In the genomic region with DNA sequence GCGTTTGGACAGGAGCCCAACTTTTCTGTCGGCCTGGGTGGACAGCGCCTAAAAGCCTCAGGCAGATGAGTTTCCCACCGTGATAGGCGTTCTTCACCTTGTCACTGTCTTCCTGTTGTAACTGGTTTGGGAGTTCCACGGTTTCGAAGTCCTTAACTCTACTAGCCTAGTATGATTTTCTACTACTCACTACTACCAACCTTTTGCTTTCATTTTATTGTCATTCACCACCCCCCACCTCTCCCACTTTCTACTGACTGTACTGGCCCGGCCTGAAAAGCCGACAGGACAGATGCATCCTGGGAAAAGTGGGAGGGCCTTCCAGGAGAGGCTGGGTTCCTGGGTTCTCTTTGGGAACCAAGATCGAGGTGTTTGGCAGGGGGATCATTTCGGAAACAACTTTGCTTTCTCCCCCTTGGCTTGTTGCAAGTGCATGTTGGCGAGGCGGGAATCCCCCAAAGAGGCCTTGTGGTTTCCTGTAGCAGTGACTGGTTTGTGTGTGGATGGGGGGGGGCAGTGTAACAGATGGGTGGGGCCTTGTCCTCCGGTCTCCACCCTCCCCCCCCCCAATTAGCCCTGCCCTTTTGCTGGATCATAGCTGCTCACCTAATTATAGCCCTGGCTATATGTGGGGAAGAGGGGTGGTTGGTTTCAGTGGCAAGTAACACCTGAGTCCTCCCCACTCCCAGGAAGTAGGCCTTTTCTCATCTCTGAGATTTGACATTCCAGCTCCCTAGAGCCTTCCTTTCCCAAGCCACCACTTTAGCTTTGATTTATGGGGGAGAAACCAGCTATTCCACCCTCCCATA, we compare ENCODE assay signal across 8 cellular contexts. TPM values are rescaled to one million over a fixed set of nuclear protein-coding genes. Genes with fewer than 3 reads are reported as not detected.
A peak's percentile ranks its signal among the peaks of the same experiment; 100 is the strongest.
DNase-seq lines count a peak whose midpoint lies in the region; ATAC-seq and TF ChIP-seq lines count a peak whose summit lies in the region.

No MANE protein-coding gene starts in this region.

- peak overlapping the region; percentile 86 for H3K9ac ChIP-seq in neural cell (ENCODE audit: low read length)

- H3K4me3 ChIP-seq in Jurkat, Clone E6-1 (ENCODE audit: low read length) = peak overlapping the region; percentile 81
- H3K4me3 ChIP-seq in fibroblast of pulmonary artery (replicated peaks; ENCODE audit: low read depth, low read length) (peak overlapping the region; percentile 97), neural cell (ENCODE audit: low read length) (peak overlapping the region; percentile 91)

- POLR2A ChIA-PET in RWPE1 (lab: Yijun Ruan, JAX; ENCODE audit: low non-redundant PET) = interaction anchor here (0.5 to 0.8 kb wide), 4 partner anchors 41 to 597 kb away, joined by 3 to 7 read pairs (median 4); no protein-coding TSS in a partner anchor

- peaks cover 33% of the 10 kb centered on the region for H3K79me2 ChIP-seq in neural cell (replicated peaks; ENCODE audit: insufficient read depth, low read length)

- no peak overlapping the region for H2AFZ ChIP-seq in neural cell (ENCODE audit: low read depth, low read length)

- no peak for TF ChIP-seq EP300 in neural cell (conservative IDR thresholded peaks at IDR 0.05; ENCODE audit: poor library complexity, severe bottlenecking)

- H3K9me3 Mint-ChIP-seq in stimulated activated naive CD8-positive, alpha-beta T cell treated with anti-CD3 and anti-CD28 coated beads, Interleukin-15, amount 100 ng/mL, for 72 hours = no peaks in the 10 kb centered on the region

- ATAC-seq in stimulated activated naive CD8-positive, alpha-beta T cell treated with anti-CD3 and anti-CD28 coated beads, Interleukin-15, amount 100 ng/mL, for 72 hours = peak; percentile 52
- ATAC-seq in GM18511 (IDR thresholded peaks at IDR 0.05; ENCODE audit: unreplicated experiment) = no peak

- TF ChIP-seq CTCF in RWPE1 (conservative IDR thresholded peaks at IDR 0.05; ENCODE audit: low read depth) = no peak
- TF ChIP-seq CTCF in fibroblast of pulmonary artery (IDR thresholded peaks at IDR 0.05; ENCODE audit: low read length, missing control alignments) = no peak
- no peak for TF ChIP-seq CTCF in neural cell (IDR thresholded peaks at IDR 0.05; ENCODE audit: poor library complexity, severe bottlenecking)

- no peaks in the 10 kb centered on the region for H3K27me3 Mint-ChIP-seq in stimulated activated naive CD8-positive, alpha-beta T cell treated with anti-CD3 and anti-CD28 coated beads, Interleukin-15, amount 100 ng/mL, for 72 hours

- H3K9me3 ChIP-seq in neural cell (ENCODE audit: low read length) = no peaks in the 10 kb centered on the region

- H3K4me3 Mint-ChIP-seq in stimulated activated naive CD8-positive, alpha-beta T cell treated with anti-CD3 and anti-CD28 coated beads, Interleukin-15, amount 100 ng/mL, for 72 hours = peak overlapping the region; percentile 85 to 86

- no peaks in the 10 kb centered on the region for H3K27me3 ChIP-seq in neural cell (ENCODE audit: insufficient read depth, low read depth, low read length)

- peaks cover 12% of the 10 kb centered on the region for H4K20me1 ChIP-seq in neural cell (ENCODE audit: insufficient read depth)

- no peak for TF ChIP-seq RAD21 in neural cell (conservative IDR thresholded peaks at IDR 0.05)

- H3K27ac Mint-ChIP-seq in stimulated activated naive CD8-positive, alpha-beta T cell treated with anti-CD3 and anti-CD28 coated beads, Interleukin-15, amount 100 ng/mL, for 72 hours = peak overlapping the region; percentile 90 to 98

- H3K27ac ChIP-seq in RWPE1 (peak overlapping the region; percentile 98), neural cell (ENCODE audit: low read length) (peak overlapping the region; percentile 84)

- no peaks in the 10 kb centered on the region for H3K9me2 ChIP-seq in neural cell (ENCODE audit: insufficient read depth, low read length)

- no peaks in the 10 kb centered on the region for H3K36me3 ChIP-seq in neural cell (ENCODE audit: insufficient read depth, low read length)

- CTCF ChIA-PET in RWPE1 (lab: Yijun Ruan, JAX) = no interaction called here

- peaks cover 51% of the 10 kb centered on the region for H3K4me1 Mint-ChIP-seq in stimulated activated naive CD8-positive, alpha-beta T cell treated with anti-CD3 and anti-CD28 coated beads, Interleukin-15, amount 100 ng/mL, for 72 hours

- H3K4me2 ChIP-seq in neural cell (ENCODE audit: low read length) = peak overlapping the region; percentile 89

- no peaks in the 10 kb centered on the region for H3F3A ChIP-seq in neural cell (ENCODE audit: insufficient read depth, low read length, poor library complexity, severe bottlenecking)

- peak; percentile 86 for DNase-seq in Daoy (ENCODE audit: low read depth)
- peak; percentile 90 for DNase-seq in Jurkat, Clone E6-1 (ENCODE audit: low read depth, low spot score)
- peak; percentile 81 for DNase-seq in RWPE1 (ENCODE audit: low spot score)
- peak; percentile 79 for DNase-seq in activated T-helper 9 cell treated with anti-CD3 and anti-CD28 coated beads, Interleukin-2, amount 50 U/mL, for 16 hours (ENCODE audit: low read depth)
- peak; percentile 79 for DNase-seq in fibroblast of pulmonary artery (ENCODE audit: low read depth)
- DNase-seq in stimulated activated naive CD8-positive, alpha-beta T cell treated with anti-CD3 and anti-CD28 coated beads, Interleukin-15, amount 100 ng/mL, for 72 hours = peak; percentile 80 to 90

TF ChIP-seq in neural cell, 6 proteins besides CTCF, POLR2A, EP300 and RAD21:
- TF ChIP-seq POLR2AphosphoS5 (IDR thresholded peaks at IDR 0.05) (no peak), TAF1 (IDR thresholded peaks at IDR 0.05; ENCODE audit: low read depth) (no peak), SMC3 (conservative IDR thresholded peaks at IDR 0.05; ENCODE audit: poor library complexity) (no peak), MXI1 (conservative IDR thresholded peaks at IDR 0.05; ENCODE audit: poor library complexity, severe bottlenecking) (no peak), EZH2 (IDR thresholded peaks at IDR 0.05; ENCODE audit: borderline replicate concordance, insufficient read depth, low read length, poor library complexity, severe bottlenecking) (no peak)
- TF ChIP-seq, protein P1, sequence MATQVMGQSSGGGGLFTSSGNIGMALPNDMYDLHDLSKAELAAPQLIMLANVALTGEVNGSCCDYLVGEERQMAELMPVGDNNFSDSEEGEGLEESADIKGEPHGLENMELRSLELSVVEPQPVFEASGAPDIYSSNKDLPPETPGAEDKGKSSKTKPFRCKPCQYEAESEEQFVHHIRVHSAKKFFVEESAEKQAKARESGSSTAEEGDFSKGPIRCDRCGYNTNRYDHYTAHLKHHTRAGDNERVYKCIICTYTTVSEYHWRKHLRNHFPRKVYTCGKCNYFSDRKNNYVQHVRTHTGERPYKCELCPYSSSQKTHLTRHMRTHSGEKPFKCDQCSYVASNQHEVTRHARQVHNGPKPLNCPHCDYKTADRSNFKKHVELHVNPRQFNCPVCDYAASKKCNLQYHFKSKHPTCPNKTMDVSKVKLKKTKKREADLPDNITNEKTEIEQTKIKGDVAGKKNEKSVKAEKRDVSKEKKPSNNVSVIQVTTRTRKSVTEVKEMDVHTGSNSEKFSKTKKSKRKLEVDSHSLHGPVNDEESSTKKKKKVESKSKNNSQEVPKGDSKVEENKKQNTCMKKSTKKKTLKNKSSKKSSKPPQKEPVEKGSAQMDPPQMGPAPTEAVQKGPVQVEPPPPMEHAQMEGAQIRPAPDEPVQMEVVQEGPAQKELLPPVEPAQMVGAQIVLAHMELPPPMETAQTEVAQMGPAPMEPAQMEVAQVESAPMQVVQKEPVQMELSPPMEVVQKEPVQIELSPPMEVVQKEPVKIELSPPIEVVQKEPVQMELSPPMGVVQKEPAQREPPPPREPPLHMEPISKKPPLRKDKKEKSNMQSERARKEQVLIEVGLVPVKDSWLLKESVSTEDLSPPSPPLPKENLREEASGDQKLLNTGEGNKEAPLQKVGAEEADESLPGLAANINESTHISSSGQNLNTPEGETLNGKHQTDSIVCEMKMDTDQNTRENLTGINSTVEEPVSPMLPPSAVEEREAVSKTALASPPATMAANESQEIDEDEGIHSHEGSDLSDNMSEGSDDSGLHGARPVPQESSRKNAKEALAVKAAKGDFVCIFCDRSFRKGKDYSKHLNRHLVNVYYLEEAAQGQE (IDR thresholded peaks at IDR 0.05; ENCODE audit: borderline replicate concordance) = no peak

RNA-seq across cellular contexts. Expression of a gene that starts 1.4 kb away (rescaled TPM):
- total RNA-seq in Daoy (2014; rRNA removed; shearing (Covaris generic)) = 861 and 1,090 TPM in 2 replicates
- polyA plus RNA-seq in Jurkat, Clone E6-1 (2012; ENCODE audit: insufficient read depth, insufficient read length) = 982 TPM
- 164 and 178 TPM in 2 replicates for polyA plus RNA-seq in neural cell
- 129 and 130 TPM in 2 replicates for polyA minus RNA-seq in neural cell

RNA-seq across cellular contexts. Expression of a gene that starts 6.3 kb away (rescaled TPM):
- 84.3 and 91.6 TPM in 2 replicates for total RNA-seq in Daoy (2014; rRNA removed; shearing (Covaris generic))
- 157 TPM for polyA plus RNA-seq in Jurkat, Clone E6-1 (2012; ENCODE audit: insufficient read depth, insufficient read length)
- 108 and 116 TPM in 2 replicates for polyA plus RNA-seq in neural cell
- polyA minus RNA-seq in neural cell = 50.1 and 59.2 TPM in 2 replicates

RNA-seq across cellular contexts. Expression of a gene that starts 14.4 kb away (rescaled TPM):
- 0.15 and 2.4 TPM in 2 replicates for total RNA-seq in Daoy (2014; rRNA removed; shearing (Covaris generic))
- 34.9 TPM for polyA plus RNA-seq in Jurkat, Clone E6-1 (2012; ENCODE audit: insufficient read depth, insufficient read length)
- 1.8 and 2.1 TPM in 2 replicates for polyA plus RNA-seq in neural cell
- 1.7 TPM in 2 replicates for polyA minus RNA-seq in neural cell

RNA-seq across cellular contexts. Expression of a gene that starts 20.3 kb away (rescaled TPM):
- total RNA-seq in Daoy (2014; rRNA removed; shearing (Covaris generic)) = 15.3 and 17.0 TPM in 2 replicates
- polyA plus RNA-seq in Jurkat, Clone E6-1 (2012; ENCODE audit: insufficient read depth, insufficient read length) = 35.2 TPM
- polyA plus RNA-seq in neural cell = 58.4 and 61.0 TPM in 2 replicates
- 56.1 and 69.1 TPM in 2 replicates for polyA minus RNA-seq in neural cell

RNA-seq across cellular contexts. Expression of a gene that starts 27.3 kb away (rescaled TPM):
- total RNA-seq in Daoy (2014; rRNA removed; shearing (Covaris generic)) = 0.06 TPM in 1 of 2 replicates, not detected in the other
- 0.59 TPM for polyA plus RNA-seq in Jurkat, Clone E6-1 (2012; ENCODE audit: insufficient read depth, insufficient read length)
- not detected in 2 replicates for polyA plus RNA-seq in neural cell
- not detected in 2 replicates for polyA minus RNA-seq in neural cell
